8 cellular contexts compared by ENCODE assay signal in the genomic region with DNA sequence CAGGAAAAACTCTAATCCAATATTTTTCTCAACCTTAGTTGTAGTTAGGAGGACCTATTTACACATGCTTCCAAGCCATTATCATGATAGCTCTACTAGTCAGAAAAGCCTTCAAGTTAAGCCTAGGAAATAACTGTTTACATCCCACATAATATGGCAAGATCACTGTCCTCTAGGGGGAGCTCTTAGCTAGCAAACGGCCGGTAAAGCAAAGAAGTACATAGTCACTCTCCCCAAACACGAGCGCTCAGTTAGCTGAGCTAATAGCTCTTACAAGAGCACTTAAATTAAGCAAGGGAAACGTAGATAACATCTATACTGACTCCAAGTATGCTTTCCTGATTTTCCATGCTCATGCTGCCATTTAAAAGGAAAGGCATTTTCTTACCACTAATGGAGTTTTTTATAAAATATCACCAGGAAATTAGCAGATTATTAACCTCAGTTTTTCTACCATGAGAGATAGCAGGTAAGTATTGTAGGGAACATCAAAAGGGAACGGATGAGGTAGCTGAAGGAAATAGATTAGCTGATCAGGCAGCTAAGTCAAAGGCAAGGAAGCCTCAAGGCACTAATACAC.
DNase-seq lines count a peak whose midpoint lies in the region; ATAC-seq and TF ChIP-seq lines count a peak whose summit lies in the region.

No MANE protein-coding gene starts in this region.

- POLR2A ChIA-PET in RWPE1 (lab: Yijun Ruan, JAX; ENCODE audit: low non-redundant PET), result no interaction called here

- peak; percentile 100 for TF ChIP-seq CTCF in C4-2B (conservative IDR thresholded peaks at IDR 0.05)
- peak; percentile 85 for TF ChIP-seq CTCF in NB4 (IDR thresholded peaks at IDR 0.05; ENCODE audit: low read depth, low read length)
- TF ChIP-seq CTCF in RWPE1 (conservative IDR thresholded peaks at IDR 0.05; ENCODE audit: low read depth), result peak; percentile 84

- CTCF ChIA-PET in RWPE1 (lab: Yijun Ruan, JAX), result interaction anchor here (0.6 to 1.1 kb wide), 8 partner anchors 9 to 1428 kb away, joined by 3 to 6 read pairs (median 3); no protein-coding TSS in a partner anchor

- no peak for ATAC-seq in GM21737 (IDR thresholded peaks at IDR 0.05; ENCODE audit: unreplicated experiment)

- DNase-seq in GM19240 (ENCODE audit: insufficient read length, low spot score), result peak; percentile 21
- DNase-seq in NB4 (ENCODE audit: low read depth), result peak; percentile 88
- peak; percentile 60 for DNase-seq in RWPE1 (ENCODE audit: low spot score)
- DNase-seq in activated naive CD4-positive, alpha-beta T cell treated with Interleukin-2 at 50 U/mL for 16 hours, result peak; percentile 52
- DNase-seq in glomerular visceral epithelial cell (ENCODE audit: extremely low spot score), result peak; percentile 76
- peak; percentile 81 for DNase-seq in putamen (ENCODE audit: low spot score)

- H3K27ac ChIP-seq in C4-2B (no peak overlapping the region), RWPE1 (no peak overlapping the region)

- no peak overlapping the region for H3K4me3 ChIP-seq in NB4 (ENCODE audit: low read depth, low read length)

- TF ChIP-seq POLR2A in NB4 (IDR thresholded peaks at IDR 0.05; ENCODE audit: extremely low read depth, insufficient read length), result no peak

Comparison
In these comparisons a context has a peak if more than half of its experiments do, and no peak if none do; other contexts are left out.
1. DNase-seq: peak in every context shown above with its lines; median percentile 88 in NB4; 81 in putamen; 76 in glomerular visceral epithelial cell; 60 in RWPE1; 52 in activated naive CD4-positive, alpha-beta T cell treated with Interleukin-2 at 50 U/mL for 16 hours; 21 in GM19240.